16 cellular contexts compared by ENCODE assay signal in the genomic region with DNA sequence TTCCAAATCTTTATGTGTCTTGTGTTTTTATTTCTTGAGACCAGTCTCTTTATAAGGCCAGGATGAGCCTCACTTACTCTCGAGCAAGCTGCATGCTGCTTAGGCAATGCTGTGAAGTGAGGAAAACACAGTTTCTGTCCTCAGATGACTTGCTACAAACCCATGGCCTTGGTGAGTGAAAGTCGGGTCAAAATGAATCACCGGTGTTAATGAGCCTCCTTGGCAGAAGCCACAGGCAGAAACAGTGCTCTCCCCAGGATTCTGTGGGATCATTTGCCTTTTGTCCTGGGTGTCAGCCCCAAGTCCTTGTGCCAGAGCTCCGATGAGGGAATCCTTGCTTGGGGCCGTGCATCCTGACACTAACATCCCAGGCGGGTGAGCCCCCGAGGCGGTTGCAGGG.
A peak's percentile ranks its signal among the peaks of the same experiment; 100 is the strongest.
DNase-seq lines count a peak whose midpoint lies in the region; ATAC-seq and TF ChIP-seq lines count a peak whose summit lies in the region.
"Had no signal": no experiment of that assay in that cellular context is flagged by ENCODE, and none has a peak within 500 bp of the region (broad histone marks: within the 10 kb centered on the region; RNA-seq: fewer than 3 reads in every experiment).

No MANE protein-coding gene starts in this region.

- H2AK5ac ChIP-seq in H9 (ENCODE audit: insufficient read length, low read length), result no peak overlapping the region

- H4K8ac ChIP-seq in H9 (replicated peaks; ENCODE audit: insufficient read length, low read depth, low read length), result no peak overlapping the region

- H3K56ac ChIP-seq in H9 (ENCODE audit: insufficient read length, low read depth, low read length), result no peak overlapping the region

- no peak overlapping the region for H3K14ac ChIP-seq in H9 (ENCODE audit: insufficient read depth, low read length)

- no peak overlapping the region for H4K91ac ChIP-seq in H9 (ENCODE audit: insufficient read length, low read depth, low read length)

- ATAC-seq in aorta (ENCODE audit: low FRiP score), result peak; percentile 38
- no peak for ATAC-seq in GM21360 (IDR thresholded peaks at IDR 0.05; ENCODE audit: unreplicated experiment)
- ATAC-seq: activated CD4-positive, CD25-positive, alpha-beta regulatory T cell treated with anti-CD3 and anti-CD28 coated beads, Interleukin-2, amount 50 U/mL, for 24 hours; left lung; stimulated activated naive B cell treated with anti-CD40 and anti-IgM and Interleukin-4, amounts not matched to agents 10 μg/mL and 1 μg/mL and 100 μg/mL, for 72 hours had no signal

- no peak overlapping the region for H3K23ac ChIP-seq in H9 (ENCODE audit: insufficient read length, low read depth, low read length)

- WGBS in H9 (ENCODE audit: extremely low coverage, insufficient read length, low lambda C conversion rate), result no CpG with 5 or more reads among the region's 8 CpGs
- 90 to 91% methylated on average over 8 of the region's 8 CpGs for WGBS in aorta, 2 donors

- H3K27ac ChIP-seq in H9 (ENCODE audit: insufficient read length, low read depth, low read length) (no peak overlapping the region), aorta (ENCODE audit: low read depth in 1 of 2, low read length in 2 of 2) (no peak overlapping the region)
- H3K27ac ChIP-seq: dorsolateral prefrontal cortex, left lung, pancreas, upper lobe of left lung had no signal

- H3K4me3 ChIP-seq in kidney epithelial cell (ENCODE audit: low read depth, low read length) (no peak overlapping the region), aorta (ENCODE audit: low read length in 2 of 2) (no peak overlapping the region)
- H3K4me3 ChIP-seq: dorsolateral prefrontal cortex, left lung, pancreas, upper lobe of left lung had no signal

- H3K4me2 ChIP-seq in H9 (ENCODE audit: insufficient read depth, insufficient read length, low read length), result no peak overlapping the region

- H3K79me1 ChIP-seq in H9 (ENCODE audit: insufficient read depth, low read depth, low read length, poor library complexity, severe bottlenecking), result no peaks in the 10 kb centered on the region

- no peak overlapping the region for H4K5ac ChIP-seq in H9 (ENCODE audit: insufficient read length, low read depth, low read length)

- H3K36me3 ChIP-seq in kidney epithelial cell (ENCODE audit: control insufficient read depth, insufficient read depth, low read length) (no peaks in the 10 kb centered on the region), aorta (ENCODE audit: control insufficient read depth in 1 of 2, insufficient read depth in 2 of 2, low read length in 1 of 2) (no peaks in the 10 kb centered on the region)
- H3K36me3 ChIP-seq: left lung, pancreas, upper lobe of left lung had no signal

- H3K4me1 ChIP-seq in H9 (ENCODE audit: insufficient read depth, low read length), result peaks cover 3% of the 10 kb centered on the region; the same call in 1 of the 2 replicates
- no peaks in the 10 kb centered on the region for H3K4me1 ChIP-seq in aorta (ENCODE audit: control insufficient read depth in 1 of 2, insufficient read depth in 2 of 2, low read length in 2 of 2)
- H3K4me1 ChIP-seq: left lung, pancreas, upper lobe of left lung had no signal

- H3K79me2 ChIP-seq in H9 (ENCODE audit: insufficient read depth, low read length), result no peaks in the 10 kb centered on the region

- no peak overlapping the region for H2BK5ac ChIP-seq in H9 (ENCODE audit: insufficient read length, low read length)

- H2BK20ac ChIP-seq in H9 (ENCODE audit: low read depth, low read length, poor library complexity, severe bottlenecking), result no peak overlapping the region

- DNase-seq in H9 (no peak), astrocyte of the hippocampus (ENCODE audit: low read depth, low spot score) (peak; percentile 79), kidney epithelial cell (ENCODE audit: low read depth) (peak; percentile 16), aorta (no peak), ecto neural progenitor cell (ENCODE audit: low spot score) (no peak), NCI-H2227 (lab: John Stamatoyannopoulos, UW; ENCODE audit: unreplicated experiment) (no peak)
- DNase-seq: activated gamma-delta T cell; dorsolateral prefrontal cortex; left lung; NCI-H345; pancreas; stimulated activated naive B cell treated with anti-CD40 and anti-IgM and Interleukin-4, amounts not matched to agents 10 μg/mL and 1 μg/mL and 100 μg/mL, for 72 hours had no signal

- H2AFZ ChIP-seq in H9 (ENCODE audit: low read length), result no peak overlapping the region

- H3K27me3 ChIP-seq in H9 (ENCODE audit: insufficient read depth, low read length), result no peaks in the 10 kb centered on the region
- H3K27me3 ChIP-seq in kidney epithelial cell (ENCODE audit: control insufficient read depth, insufficient read depth, low read length), result no peaks in the 10 kb centered on the region
- H3K27me3 ChIP-seq in aorta (ENCODE audit: control insufficient read depth in 1 of 2, insufficient read depth in 2 of 2, low read length in 1 of 2), result no peaks in the 10 kb centered on the region
- H3K27me3 ChIP-seq: dorsolateral prefrontal cortex, left lung, pancreas, upper lobe of left lung had no signal

- H3K4me1 Mint-ChIP-seq in H9, result peaks cover 23 to 29% of the 10 kb centered on the region in 2 experiments
- H3K4me1 Mint-ChIP-seq: stimulated activated naive B cell treated with anti-CD40 and anti-IgM and Interleukin-4, amounts not matched to agents 10 μg/mL and 1 μg/mL and 100 μg/mL, for 72 hours had no signal

- no peaks in the 10 kb centered on the region for H3K23me2 ChIP-seq in H9 (ENCODE audit: insufficient read length, low read depth, low read length, poor library complexity, severe bottlenecking)

- intact Hi-C loops in aorta (cut with DNase I), result no loop called here

- H3T11ph ChIP-seq in H9 (ENCODE audit: low read length), result no peak overlapping the region

- no peak overlapping the region for H2BK15ac ChIP-seq in H9 (ENCODE audit: low read depth, low read length)

- H3K27me3 Mint-ChIP-seq in H9 (ENCODE audit: low read depth), result no peaks in the 10 kb centered on the region

- H4K20me1 ChIP-seq in H9 (ENCODE audit: control insufficient read depth, insufficient read depth, insufficient read length), result no peaks in the 10 kb centered on the region

- H3K36me3 Mint-ChIP-seq in H9 (ENCODE audit: insufficient read depth in 1 of 3, low read depth in 3 of 3), result peaks cover 0 to 12% (median 0%) of the 10 kb centered on the region in 3 experiments; a peak in 3 of 7 replicates
- H3K36me3 Mint-ChIP-seq: stimulated activated naive B cell treated with anti-CD40 and anti-IgM and Interleukin-4, amounts not matched to agents 10 μg/mL and 1 μg/mL and 100 μg/mL, for 72 hours had no signal

- H3K18ac ChIP-seq in H9 (ENCODE audit: insufficient read length, low read depth, low read length), result no peak overlapping the region

- H2BK120ac ChIP-seq in H9 (ENCODE audit: low read depth, low read length, poor library complexity, severe bottlenecking), result no peak overlapping the region

- TF ChIP-seq CTCF in H9 (conservative IDR thresholded peaks at IDR 0.05) (no peak), kidney epithelial cell (IDR thresholded peaks at IDR 0.05; ENCODE audit: insufficient read depth, low read length, poor library complexity, severe bottlenecking) (no peak)

- no peak overlapping the region for H2BK12ac ChIP-seq in H9 (ENCODE audit: insufficient read length, low read depth, low read length)

- H3K9ac ChIP-seq in H9 (ENCODE audit: extremely low read depth, insufficient read length, low read length), result no peak overlapping the region

- H3K9me3 ChIP-seq in H9 (ENCODE audit: control insufficient read depth, low read depth, low read length) (no peaks in the 10 kb centered on the region), aorta (ENCODE audit: control insufficient read depth, low read length) (no peaks in the 10 kb centered on the region)
- H3K9me3 ChIP-seq: left lung, pancreas, upper lobe of left lung had no signal

- H3K4ac ChIP-seq in H9 (ENCODE audit: low read depth, low read length), result no peak overlapping the region

- peak overlapping the region; percentile 26 to 54 (median 28); a peak in 4 of 7 replicates for H3K27ac Mint-ChIP-seq in H9
- H3K27ac Mint-ChIP-seq: stimulated activated naive B cell treated with anti-CD40 and anti-IgM and Interleukin-4, amounts not matched to agents 10 μg/mL and 1 μg/mL and 100 μg/mL, for 72 hours; T-helper 1 cell treated with Interleukin-12 subunit alpha and Interleukin-12 subunit beta and Interleukin-4 antibody, amounts not matched to agents 30 μg/mL and 1 μg/mL, for 36 hours had no signal

- no peak overlapping the region for H3K4me3 Mint-ChIP-seq in H9
- H3K4me3 Mint-ChIP-seq: stimulated activated naive B cell treated with anti-CD40 and anti-IgM and Interleukin-4, amounts not matched to agents 10 μg/mL and 1 μg/mL and 100 μg/mL, for 72 hours; T-helper 1 cell treated with Interleukin-12 subunit alpha and Interleukin-12 subunit beta and Interleukin-4 antibody, amounts not matched to agents 30 μg/mL and 1 μg/mL, for 36 hours had no signal

- H3K9me3 Mint-ChIP-seq in H9, result peaks cover 7 to 13% of the 10 kb centered on the region in 2 experiments; a peak in 2 of 5 replicates
- H3K9me3 Mint-ChIP-seq: T-helper 1 cell treated with Interleukin-12 subunit alpha and Interleukin-12 subunit beta and Interleukin-4 antibody, amounts not matched to agents 30 μg/mL and 1 μg/mL, for 36 hours had no signal

Comparison
In these comparisons a context has a peak if more than half of its experiments do, and no peak if none do; other contexts are left out.
1. DNase-seq: peak in astrocyte of the hippocampus (single experiment) and kidney epithelial cell (single experiment); none in H9 (single experiment), aorta (0 of 2), ecto neural progenitor cell (single experiment) and NCI-H2227 (single experiment).